Comparison of ENCODE assay signal across 1 cellular context in the genomic region with DNA sequence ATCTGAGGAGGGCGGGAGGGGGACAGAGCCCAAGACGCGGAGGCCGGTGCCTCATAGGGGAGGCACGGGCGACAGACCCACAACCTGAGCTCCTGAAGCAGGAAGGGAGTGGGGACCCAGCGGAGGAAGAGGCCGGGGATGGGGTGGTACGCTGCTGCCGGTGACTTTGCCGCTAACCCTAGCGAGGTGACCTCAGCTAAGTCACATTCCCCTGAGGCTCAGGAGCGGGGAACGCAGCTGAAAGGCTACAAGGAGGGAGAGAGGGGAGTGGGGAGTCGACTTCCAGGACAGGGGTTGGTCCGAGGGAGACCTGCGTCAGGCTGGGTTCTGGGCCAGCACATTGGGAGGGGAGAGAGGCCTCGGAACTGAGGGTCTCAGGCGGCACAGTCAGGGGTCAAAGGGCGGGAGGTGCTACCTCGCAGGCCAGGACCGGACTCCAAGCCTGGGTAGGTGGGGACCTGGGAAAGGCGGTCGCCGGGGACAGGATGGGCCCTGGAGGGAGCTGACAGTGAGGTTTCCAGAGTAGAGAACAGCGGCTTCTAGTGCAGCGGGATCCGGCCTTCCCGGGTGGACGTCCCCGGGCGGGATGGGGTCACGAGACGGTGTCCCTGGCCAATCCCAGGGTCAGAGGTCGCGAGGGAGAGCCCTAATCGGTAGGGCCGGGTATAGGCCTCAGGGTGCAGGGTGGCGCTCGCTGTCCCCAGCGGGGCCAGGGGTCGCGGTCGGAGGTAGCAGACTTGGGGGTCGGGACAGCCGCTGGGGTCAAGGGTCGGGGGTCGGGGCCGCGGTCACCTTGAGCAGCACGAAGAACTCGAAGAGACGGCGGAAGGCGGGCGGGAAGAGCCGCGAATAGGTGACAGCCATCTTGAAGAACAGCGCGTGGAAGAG.
TF ChIP-seq lines count a peak whose summit lies in the region.

No MANE protein-coding gene starts in this region.

TF ChIP-seq in A549, 52 proteins besides CTCF, POLR2A, EP300 and RAD21 (continued from another document):
- TF ChIP-seq, protein P1, sequence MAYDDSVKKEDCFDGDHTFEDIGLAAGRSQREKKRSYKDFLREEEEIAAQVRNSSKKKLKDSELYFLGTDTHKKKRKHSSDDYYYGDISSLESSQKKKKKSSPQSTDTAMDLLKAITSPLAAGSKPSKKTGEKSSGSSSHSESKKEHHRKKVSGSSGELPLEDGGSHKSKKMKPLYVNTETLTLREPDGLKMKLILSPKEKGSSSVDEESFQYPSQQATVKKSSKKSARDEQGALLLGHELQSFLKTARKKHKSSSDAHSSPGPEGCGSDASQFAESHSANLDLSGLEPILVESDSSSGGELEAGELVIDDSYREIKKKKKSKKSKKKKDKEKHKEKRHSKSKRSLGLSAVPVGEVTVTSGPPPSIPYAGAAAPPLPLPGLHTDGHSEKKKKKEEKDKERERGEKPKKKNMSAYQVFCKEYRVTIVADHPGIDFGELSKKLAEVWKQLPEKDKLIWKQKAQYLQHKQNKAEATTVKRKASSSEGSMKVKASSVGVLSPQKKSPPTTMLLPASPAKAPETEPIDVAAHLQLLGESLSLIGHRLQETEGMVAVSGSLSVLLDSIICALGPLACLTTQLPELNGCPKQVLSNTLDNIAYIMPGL (CRISPR knock-in tag; IDR thresholded peaks at IDR 0.05; ENCODE audit: borderline replicate concordance): no peak
- TF ChIP-seq, protein P2, sequence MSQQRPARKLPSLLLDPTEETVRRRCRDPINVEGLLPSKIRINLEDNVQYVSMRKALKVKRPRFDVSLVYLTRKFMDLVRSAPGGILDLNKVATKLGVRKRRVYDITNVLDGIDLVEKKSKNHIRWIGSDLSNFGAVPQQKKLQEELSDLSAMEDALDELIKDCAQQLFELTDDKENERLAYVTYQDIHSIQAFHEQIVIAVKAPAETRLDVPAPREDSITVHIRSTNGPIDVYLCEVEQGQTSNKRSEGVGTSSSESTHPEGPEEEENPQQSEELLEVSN (IDR thresholded peaks at IDR 0.05; ENCODE audit: borderline replicate concordance, low read depth): 0 out of 2 replicates have a peak, but pooled peaks have one; percentile 2
- TF ChIP-seq CEBPB (IDR thresholded peaks at IDR 0.05) (no peak), HDAC2 (IDR thresholded peaks at IDR 0.05) (no peak), RARB (CRISPR knock-in tag; IDR thresholded peaks at IDR 0.05) (no peak), RCOR1 (IDR thresholded peaks at IDR 0.05; ENCODE audit: low read depth, low read length) (no peak), FOXS1 (CRISPR knock-in tag; IDR thresholded peaks at IDR 0.05) (no peak), PHF8 (IDR thresholded peaks at IDR 0.05; ENCODE audit: borderline replicate concordance, low read depth) (0 out of 2 replicates have a peak, but pooled peaks have one; percentile 25), HEYL (CRISPR knock-in tag; IDR thresholded peaks at IDR 0.05) (no peak), HOXB5 (CRISPR knock-in tag; IDR thresholded peaks at IDR 0.05) (no peak), RFX5 (IDR thresholded peaks at IDR 0.05) (no peak), SREBF2 (IDR thresholded peaks at IDR 0.05) (no peak), JUN (IDR thresholded peaks at IDR 0.05) (no peak), CBX8 (IDR thresholded peaks at IDR 0.05) (no peak), KDM5A (IDR thresholded peaks at IDR 0.05) (0 out of 2 replicates have a peak, but pooled peaks have one; percentile 20)
- TF ChIP-seq, protein P3, sequence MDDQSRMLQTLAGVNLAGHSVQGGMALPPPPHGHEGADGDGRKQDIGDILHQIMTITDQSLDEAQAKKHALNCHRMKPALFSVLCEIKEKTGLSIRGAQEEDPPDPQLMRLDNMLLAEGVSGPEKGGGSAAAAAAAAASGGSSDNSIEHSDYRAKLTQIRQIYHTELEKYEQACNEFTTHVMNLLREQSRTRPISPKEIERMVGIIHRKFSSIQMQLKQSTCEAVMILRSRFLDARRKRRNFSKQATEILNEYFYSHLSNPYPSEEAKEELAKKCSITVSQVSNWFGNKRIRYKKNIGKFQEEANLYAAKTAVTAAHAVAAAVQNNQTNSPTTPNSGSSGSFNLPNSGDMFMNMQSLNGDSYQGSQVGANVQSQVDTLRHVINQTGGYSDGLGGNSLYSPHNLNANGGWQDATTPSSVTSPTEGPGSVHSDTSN (IDR thresholded peaks at IDR 0.05): no peak
